Comparison of ENCODE assay signal across 8 cellular contexts in genomic region chr17:49746791-49747490, GRCh38. TPM values are rescaled to one million over a fixed set of nuclear protein-coding genes. Genes with fewer than 3 reads are reported as not detected.
DNase-seq lines count a peak whose midpoint lies in the region; ATAC-seq and FAIRE-seq lines count a peak whose summit lies in the region.

No MANE protein-coding gene starts in this region.

- DNase-seq in activated CD4-positive, CD25-positive, alpha-beta regulatory T cell treated with anti-CD3 and anti-CD28 coated beads, Interleukin-2, amount 50 U/mL, for 72 hours = no peak
- DNase-seq in T follicular helper cell (ENCODE audit: low read depth) = peak; percentile 27
- DNase-seq in small intestine = peak; percentile 36
- no peak for DNase-seq in GDM1 (lab: John Stamatoyannopoulos, UW)
- no peak for DNase-seq in left colon
- DNase-seq in mesenteric fat pad (ENCODE audit: low spot score) = no peak

- H3K27me3 ChIP-seq in small intestine (ENCODE audit: control insufficient read depth in 2 of 2, insufficient read depth in 2 of 2, low read length in 2 of 2) = no peaks in the 10 kb centered on the region

- H3K9me3 ChIP-seq in small intestine (ENCODE audit: control insufficient read depth, low read depth) = no peaks in the 10 kb centered on the region

- intact Hi-C loops in left colon (cut with DNase I, micrococcal nuclease) = no loop called here

- no peaks in the 10 kb centered on the region for H3K36me3 ChIP-seq in small intestine (ENCODE audit: control insufficient read depth in 2 of 2, insufficient read depth in 2 of 2, low read length in 2 of 2)

- H3K4me3 ChIP-seq in small intestine (ENCODE audit: low read depth in 1 of 2, low read length in 2 of 2) = peak overlapping the region in 1 of 2 donors; percentile 20

- WGBS in small intestine, 3 donors = 53 to 84% (median 65%) methylated on average over 5 of the region's 5 CpGs

- peak; percentile 18 to 40 for ATAC-seq in activated CD4-positive, CD25-positive, alpha-beta regulatory T cell treated with anti-CD3 and anti-CD28 coated beads, Interleukin-2, amount 50 U/mL, for 24 hours
- ATAC-seq in HG02798 (IDR thresholded peaks at IDR 0.05; ENCODE audit: poor library complexity, unreplicated experiment) (peak; percentile 64), left colon (no peak)

- FAIRE-seq in small intestine (lab: Jason Lieb, UNC) = no peak

- peaks cover 1 to 19% of the 10 kb centered on the region in 2 donors for H3K4me1 ChIP-seq in small intestine (ENCODE audit: control insufficient read depth in 2 of 2, insufficient read depth in 1 of 2, low read depth in 1 of 2, low read length in 1 of 2)

- peak overlapping the region; percentile 64 to 95 for H3K27ac ChIP-seq in small intestine (ENCODE audit: low read depth in 1 of 2, low read length in 1 of 2)

RNA-seq across cellular contexts. Expression of gene FAM117A, which starts 17.0 kb away (rescaled TPM):
- 1 to 10 TPM; 2.9 to 8.0 (median 6.5) TPM for polyA plus RNA-seq in small intestine
- 1 to 10 TPM; 7.6 to 10.0 TPM for total RNA-seq in left colon
- 5.9 TPM for total RNA-seq in mesenteric fat pad

RNA-seq across cellular contexts. Expression of gene SLC35B1, which starts 39.2 kb away (rescaled TPM):
- polyA plus RNA-seq in small intestine = 100 to 1,000 TPM in 1 of 3 donors, 10 to 100 TPM in 2; 83.0 to 108 (median 85.1) TPM
- total RNA-seq in left colon = 10 to 100 TPM; 43.1 to 55.0 TPM
- total RNA-seq in mesenteric fat pad = 44.5 TPM

RNA-seq across cellular contexts. Expression of gene KAT7, which starts 41.5 kb away (rescaled TPM):
- polyA plus RNA-seq in small intestine = 10 to 100 TPM in 1 of 3 donors, 1 to 10 TPM in 2; 5.7 to 12.5 (median 6.0) TPM
- total RNA-seq in left colon (10 to 100 TPM; 41.9 to 42.3 TPM), mesenteric fat pad (34.9 TPM)

Comparison
In these comparisons a context has a peak if more than half of its experiments do, and no peak if none do; other contexts are left out.
1. DNase-seq: peak in T follicular helper cell (single experiment) and small intestine (single experiment); none in activated CD4-positive, CD25-positive, alpha-beta regulatory T cell treated with anti-CD3 and anti-CD28 coated beads, Interleukin-2, amount 50 U/mL, for 72 hours (single experiment), GDM1 (single experiment), left colon (0 of 2) and mesenteric fat pad (single experiment).